8 cellular contexts compared by ENCODE assay signal in the genomic region with DNA sequence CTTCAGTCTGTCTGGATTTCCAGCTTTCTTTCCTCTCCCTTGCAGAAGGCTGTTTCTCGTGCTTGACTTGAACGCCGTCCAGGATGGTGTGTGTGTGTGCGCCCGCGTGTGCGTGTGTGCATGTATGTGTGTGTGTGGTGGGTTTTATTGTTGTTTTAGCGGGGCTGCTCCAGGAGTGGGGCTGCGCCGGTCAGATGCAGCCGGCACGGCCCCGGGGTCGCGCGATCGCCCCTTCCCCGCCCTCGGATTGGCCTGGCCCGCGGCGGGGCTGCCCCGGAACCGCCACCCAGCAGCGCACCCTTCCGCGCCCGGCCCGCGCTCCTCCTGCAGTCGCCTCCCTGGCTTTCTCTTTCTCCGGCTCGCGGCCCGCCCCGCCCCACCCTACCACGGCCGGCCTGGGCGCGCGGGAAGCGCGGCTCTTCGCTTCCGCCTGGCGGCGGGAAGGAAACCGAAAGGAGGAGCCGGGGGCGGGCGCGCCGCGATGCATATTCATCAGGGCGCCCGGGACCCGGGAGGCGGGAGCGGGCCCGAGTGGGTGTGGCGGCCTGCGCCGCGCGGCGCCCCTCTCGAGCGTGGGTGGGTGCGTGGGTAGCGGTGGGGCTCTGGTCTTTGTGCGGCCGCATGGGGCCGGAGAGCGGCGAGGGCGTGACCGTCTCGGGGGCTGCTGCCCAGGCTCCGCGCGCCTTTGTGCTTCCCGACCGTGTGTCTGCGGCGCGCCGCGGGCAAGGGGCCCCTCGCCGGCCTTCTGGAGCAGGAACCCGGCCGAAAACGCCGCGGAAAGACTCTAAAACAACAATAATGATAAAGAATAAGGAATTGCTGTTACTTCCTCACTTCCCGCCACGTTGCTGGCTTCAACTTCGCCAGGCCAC. TPM values are rescaled to one million over a fixed set of nuclear protein-coding genes. Genes with fewer than 3 reads are reported as not detected.
DNase-seq lines count a peak whose midpoint lies in the region; ATAC-seq and TF ChIP-seq lines count a peak whose summit lies in the region.

No MANE protein-coding gene starts in this region.

- peak; percentile 76 to 78 for DNase-seq in AML-193 (lab: John Stamatoyannopoulos, UW)
- peak; percentile 89 for DNase-seq in NCI-H226
- peak; percentile 84 for DNase-seq in activated CD4-positive, alpha-beta T cell treated with anti-CD3 and anti-CD28 coated beads for 48 hours
- DNase-seq in dedifferentiated amniotic fluid mesenchymal stem cell (ENCODE audit: extremely low spot score): peak; percentile 86
- DNase-seq in stimulated activated CD4-positive, alpha-beta T cell treated with anti-CD3 and anti-CD28 coated beads, Interleukin-4, amount 100 ng/mL, for 1 hour: peak; percentile 76

- peak; percentile 46 for TF ChIP-seq CTCF in liver (IDR thresholded peaks at IDR 0.05; ENCODE audit: low read depth, low read length, missing input control)

- peak; percentile 71 for ATAC-seq in GM18873 (IDR thresholded peaks at IDR 0.05; ENCODE audit: low FRiP score, unreplicated experiment)
- peak; percentile 80 for ATAC-seq in HG03103 (IDR thresholded peaks at IDR 0.05; ENCODE audit: low read depth, unreplicated experiment)

- TF ChIP-seq RAD21 in liver (IDR thresholded peaks at IDR 0.05): peak; percentile 69 to 72

- H3K4me3 ChIP-seq in liver (ENCODE audit: low read depth in 1 of 3, low read length in 3 of 3): peak overlapping the region; percentile 82 to 95 (median 94)

- H3K27ac ChIP-seq in liver (ENCODE audit: low read depth in 1 of 2, low read length in 2 of 2): peak overlapping the region; percentile 87 to 97

- no peaks in the 10 kb centered on the region for H3K27me3 ChIP-seq in liver (ENCODE audit: control insufficient read depth in 4 of 4, insufficient read depth in 4 of 4, low read length in 3 of 4)

- H3K4me1 ChIP-seq in liver (ENCODE audit: control insufficient read depth in 4 of 4, insufficient read depth in 4 of 4, low read length in 3 of 4): peaks cover 1 to 51% (median 44%) of the 10 kb centered on the region in 4 donors

- H3K9ac ChIP-seq in liver (ENCODE audit: low read depth in 1 of 2, low read length in 2 of 2): peak overlapping the region; percentile 64 to 69

- no peaks in the 10 kb centered on the region for H3K9me3 ChIP-seq in liver (ENCODE audit: control insufficient read depth in 4 of 4, low read length in 3 of 4)

- WGBS in liver: under 1% methylated on average over 98 of the region's 98 CpGs

- H3K36me3 ChIP-seq in liver (ENCODE audit: control insufficient read depth in 4 of 4, insufficient read depth in 3 of 4, low read depth in 1 of 4, low read length in 3 of 4): no peaks in the 10 kb centered on the region

TF ChIP-seq in liver, 16 proteins besides CTCF, POLR2A, EP300 and RAD21:
- TF ChIP-seq JUND (IDR thresholded peaks at IDR 0.05): no peak
- TF ChIP-seq RXRA (IDR thresholded peaks at IDR 0.05): no peak
- TF ChIP-seq, protein P1, sequence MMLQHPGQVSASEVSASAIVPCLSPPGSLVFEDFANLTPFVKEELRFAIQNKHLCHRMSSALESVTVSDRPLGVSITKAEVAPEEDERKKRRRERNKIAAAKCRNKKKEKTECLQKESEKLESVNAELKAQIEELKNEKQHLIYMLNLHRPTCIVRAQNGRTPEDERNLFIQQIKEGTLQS (IDR thresholded peaks at IDR 0.05): no peak
- peak in 1 of 2 donors; percentile 72 for TF ChIP-seq GABPA (IDR thresholded peaks at IDR 0.05 in 1 of 2, conservative IDR thresholded peaks at IDR 0.05 in 1 of 2)
- TF ChIP-seq NR2F2 (IDR thresholded peaks at IDR 0.05): no peak
- TF ChIP-seq FOXA1 (IDR thresholded peaks at IDR 0.05): no peak
- TF ChIP-seq EGR1 (IDR thresholded peaks at IDR 0.05; ENCODE audit: low read depth in 2 of 2): peak; percentile 17 to 90
- TF ChIP-seq SP1 (IDR thresholded peaks at IDR 0.05): peak; percentile 25
- no peak for TF ChIP-seq HNF4G (IDR thresholded peaks at IDR 0.05)
- TF ChIP-seq, protein P2, sequence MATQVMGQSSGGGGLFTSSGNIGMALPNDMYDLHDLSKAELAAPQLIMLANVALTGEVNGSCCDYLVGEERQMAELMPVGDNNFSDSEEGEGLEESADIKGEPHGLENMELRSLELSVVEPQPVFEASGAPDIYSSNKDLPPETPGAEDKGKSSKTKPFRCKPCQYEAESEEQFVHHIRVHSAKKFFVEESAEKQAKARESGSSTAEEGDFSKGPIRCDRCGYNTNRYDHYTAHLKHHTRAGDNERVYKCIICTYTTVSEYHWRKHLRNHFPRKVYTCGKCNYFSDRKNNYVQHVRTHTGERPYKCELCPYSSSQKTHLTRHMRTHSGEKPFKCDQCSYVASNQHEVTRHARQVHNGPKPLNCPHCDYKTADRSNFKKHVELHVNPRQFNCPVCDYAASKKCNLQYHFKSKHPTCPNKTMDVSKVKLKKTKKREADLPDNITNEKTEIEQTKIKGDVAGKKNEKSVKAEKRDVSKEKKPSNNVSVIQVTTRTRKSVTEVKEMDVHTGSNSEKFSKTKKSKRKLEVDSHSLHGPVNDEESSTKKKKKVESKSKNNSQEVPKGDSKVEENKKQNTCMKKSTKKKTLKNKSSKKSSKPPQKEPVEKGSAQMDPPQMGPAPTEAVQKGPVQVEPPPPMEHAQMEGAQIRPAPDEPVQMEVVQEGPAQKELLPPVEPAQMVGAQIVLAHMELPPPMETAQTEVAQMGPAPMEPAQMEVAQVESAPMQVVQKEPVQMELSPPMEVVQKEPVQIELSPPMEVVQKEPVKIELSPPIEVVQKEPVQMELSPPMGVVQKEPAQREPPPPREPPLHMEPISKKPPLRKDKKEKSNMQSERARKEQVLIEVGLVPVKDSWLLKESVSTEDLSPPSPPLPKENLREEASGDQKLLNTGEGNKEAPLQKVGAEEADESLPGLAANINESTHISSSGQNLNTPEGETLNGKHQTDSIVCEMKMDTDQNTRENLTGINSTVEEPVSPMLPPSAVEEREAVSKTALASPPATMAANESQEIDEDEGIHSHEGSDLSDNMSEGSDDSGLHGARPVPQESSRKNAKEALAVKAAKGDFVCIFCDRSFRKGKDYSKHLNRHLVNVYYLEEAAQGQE (IDR thresholded peaks at IDR 0.05): peak; percentile 18
- no peak for TF ChIP-seq TAF1 (conservative IDR thresholded peaks at IDR 0.05)
- TF ChIP-seq, protein P3, sequence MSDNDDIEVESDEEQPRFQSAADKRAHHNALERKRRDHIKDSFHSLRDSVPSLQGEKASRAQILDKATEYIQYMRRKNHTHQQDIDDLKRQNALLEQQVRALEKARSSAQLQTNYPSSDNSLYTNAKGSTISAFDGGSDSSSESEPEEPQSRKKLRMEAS (IDR thresholded peaks at IDR 0.05): no peak
- TF ChIP-seq, protein P4, sequence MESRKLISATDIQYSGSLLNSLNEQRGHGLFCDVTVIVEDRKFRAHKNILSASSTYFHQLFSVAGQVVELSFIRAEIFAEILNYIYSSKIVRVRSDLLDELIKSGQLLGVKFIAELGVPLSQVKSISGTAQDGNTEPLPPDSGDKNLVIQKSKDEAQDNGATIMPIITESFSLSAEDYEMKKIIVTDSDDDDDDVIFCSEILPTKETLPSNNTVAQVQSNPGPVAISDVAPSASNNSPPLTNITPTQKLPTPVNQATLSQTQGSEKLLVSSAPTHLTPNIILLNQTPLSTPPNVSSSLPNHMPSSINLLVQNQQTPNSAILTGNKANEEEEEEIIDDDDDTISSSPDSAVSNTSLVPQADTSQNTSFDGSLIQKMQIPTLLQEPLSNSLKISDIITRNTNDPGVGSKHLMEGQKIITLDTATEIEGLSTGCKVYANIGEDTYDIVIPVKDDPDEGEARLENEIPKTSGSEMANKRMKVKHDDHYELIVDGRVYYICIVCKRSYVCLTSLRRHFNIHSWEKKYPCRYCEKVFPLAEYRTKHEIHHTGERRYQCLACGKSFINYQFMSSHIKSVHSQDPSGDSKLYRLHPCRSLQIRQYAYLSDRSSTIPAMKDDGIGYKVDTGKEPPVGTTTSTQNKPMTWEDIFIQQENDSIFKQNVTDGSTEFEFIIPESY (IDR thresholded peaks at IDR 0.05): no peak
- no peak for TF ChIP-seq FOXA2 (IDR thresholded peaks at IDR 0.05)
- no peak for TF ChIP-seq HNF4A (conservative IDR thresholded peaks at IDR 0.05)
- peak; percentile 11 for TF ChIP-seq YY1 (IDR thresholded peaks at IDR 0.05)

RNA-seq across cellular contexts. Expression of gene NFIB, which starts 8.5 kb away (rescaled TPM):
- 10 to 100 TPM in 1 of 2 donors, 1 to 10 TPM in 1; 3.2 to 23.2 TPM for total RNA-seq in liver
- 10 to 100 TPM in 1 of 2 donors, 1 to 10 TPM in 1; 4.2 to 11.7 TPM for polyA plus RNA-seq in liver

Comparison
In these comparisons a context has a peak if more than half of its experiments do, and no peak if none do; other contexts are left out.
1. Peak in every context shown above with its lines: DNase-seq, ATAC-seq, H3K4me3 ChIP-seq and H3K27ac ChIP-seq.